ENCODE assay signal across 21 cellular contexts in the genomic region with DNA sequence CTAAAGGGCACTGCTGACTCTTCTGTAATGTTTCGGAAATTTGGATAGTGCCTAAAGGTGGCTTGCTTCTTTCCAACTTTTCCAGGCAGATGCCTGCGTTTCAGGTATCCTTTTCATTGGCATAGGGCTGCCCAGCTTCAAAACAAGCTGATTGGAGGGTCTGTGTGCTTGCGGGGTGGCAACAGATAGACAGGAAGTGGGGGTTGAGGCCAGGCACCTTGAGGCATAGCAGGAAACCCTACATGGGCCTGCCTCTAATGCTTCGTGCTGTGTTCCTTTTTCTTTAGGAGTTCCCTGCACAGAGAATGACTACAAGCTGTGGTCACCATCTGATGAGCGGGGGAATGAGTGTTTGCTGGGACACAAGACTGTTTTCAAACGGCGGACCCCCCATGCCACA.
DNase-seq lines count a peak whose midpoint lies in the region; ATAC-seq and TF ChIP-seq lines count a peak whose summit lies in the region.
"Had no signal": no experiment of that assay in that cellular context is flagged by ENCODE, and none has a peak within 500 bp of the region (broad histone marks: within the 10 kb centered on the region; RNA-seq: fewer than 3 reads in every experiment).

No MANE protein-coding gene starts in this region.

- peaks cover 38% of the 10 kb centered on the region for H3K36me3 Mint-ChIP-seq in activated CD8-positive, alpha-beta memory T cell treated with anti-CD3 and anti-CD28 coated beads, Interleukin-2, amount 10 ng/mL, durations not matched to agents 7 days and 5 days
- H3K36me3 Mint-ChIP-seq in activated naive CD4-positive, alpha-beta T cell treated with anti-CD3 and anti-CD28 coated beads, Interleukin-2, amount 10 ng/mL, durations not matched to agents 7 days and 5 days = peaks cover 73% of the 10 kb centered on the region
- H3K36me3 Mint-ChIP-seq in natural killer cell treated with Interleukin-12 subunit alpha and Interleukin-12 subunit beta and Interleukin-15 and Interleukin-18, amount 100 ng/mL, for 72 hours = peaks cover 16% of the 10 kb centered on the region
- peaks cover 23% of the 10 kb centered on the region for H3K36me3 Mint-ChIP-seq in type B pancreatic cell

- H3K27me3 ChIP-seq in breast epithelium = no peaks in the 10 kb centered on the region
- H3K27me3 ChIP-seq: SJSA1, tibial nerve had no signal

- in situ Hi-C loops in KBM-7 (cut with MboI; ENCODE audit: low pct_unique_long_range_greater_than_20kb, low sequenced_read_pairs) = no loop called here

- no peak overlapping the region for H3K4me3 ChIP-seq in breast epithelium
- H3K4me3 ChIP-seq: A549, SJSA1, smooth muscle cell, tibial nerve had no signal

- H3K4me1 Mint-ChIP-seq in activated CD8-positive, alpha-beta memory T cell treated with anti-CD3 and anti-CD28 coated beads, Interleukin-2, amount 10 ng/mL, durations not matched to agents 7 days and 5 days = peaks cover 29% of the 10 kb centered on the region
- H3K4me1 Mint-ChIP-seq in activated naive CD4-positive, alpha-beta T cell treated with anti-CD3 and anti-CD28 coated beads, Interleukin-2, amount 10 ng/mL, durations not matched to agents 7 days and 5 days = peaks cover 37% of the 10 kb centered on the region
- peaks cover 32 to 36% of the 10 kb centered on the region in 2 donors for H3K4me1 Mint-ChIP-seq in natural killer cell treated with Interleukin-12 subunit alpha and Interleukin-12 subunit beta and Interleukin-15 and Interleukin-18, amount 100 ng/mL, for 72 hours (ENCODE audit: low read depth in 2 of 2)
- H3K4me1 Mint-ChIP-seq in type B pancreatic cell (ENCODE audit: unreplicated experiment) = no peaks in the 10 kb centered on the region
- H3K4me1 Mint-ChIP-seq: neural crest cell had no signal

- H3K9me3 ChIP-seq in breast epithelium = no peaks in the 10 kb centered on the region
- H3K9me3 ChIP-seq: A549, SJSA1, tibial nerve had no signal

- no peak overlapping the region for H3K27ac ChIP-seq in breast epithelium
- H3K27ac ChIP-seq: A549, C4-2B, SJSA1, tibial nerve had no signal

- H3K4me3 Mint-ChIP-seq in activated CD8-positive, alpha-beta memory T cell treated with anti-CD3 and anti-CD28 coated beads, Interleukin-2, amount 10 ng/mL, durations not matched to agents 7 days and 5 days = no peak overlapping the region
- H3K4me3 Mint-ChIP-seq in activated naive CD4-positive, alpha-beta T cell treated with anti-CD3 and anti-CD28 coated beads, Interleukin-2, amount 10 ng/mL, durations not matched to agents 7 days and 5 days = no peak overlapping the region
- H3K4me3 Mint-ChIP-seq in natural killer cell treated with Interleukin-12 subunit alpha and Interleukin-12 subunit beta and Interleukin-15 and Interleukin-18, amount 100 ng/mL, for 72 hours = peak overlapping the region; percentile 1
- H3K4me3 Mint-ChIP-seq in type B pancreatic cell = no peak overlapping the region
- H3K4me3 Mint-ChIP-seq: neural crest cell had no signal

- H3K27me3 Mint-ChIP-seq in activated CD8-positive, alpha-beta memory T cell treated with anti-CD3 and anti-CD28 coated beads, Interleukin-2, amount 10 ng/mL, durations not matched to agents 7 days and 5 days = no peaks in the 10 kb centered on the region
- H3K27me3 Mint-ChIP-seq in activated naive CD4-positive, alpha-beta T cell treated with anti-CD3 and anti-CD28 coated beads, Interleukin-2, amount 10 ng/mL, durations not matched to agents 7 days and 5 days = no peaks in the 10 kb centered on the region
- no peaks in the 10 kb centered on the region for H3K27me3 Mint-ChIP-seq in natural killer cell treated with Interleukin-12 subunit alpha and Interleukin-12 subunit beta and Interleukin-15 and Interleukin-18, amount 100 ng/mL, for 72 hours
- no peaks in the 10 kb centered on the region for H3K27me3 Mint-ChIP-seq in type B pancreatic cell

- peak overlapping the region; percentile 38 for H3K27ac Mint-ChIP-seq in activated CD8-positive, alpha-beta memory T cell treated with anti-CD3 and anti-CD28 coated beads, Interleukin-2, amount 10 ng/mL, durations not matched to agents 7 days and 5 days
- H3K27ac Mint-ChIP-seq in activated naive CD4-positive, alpha-beta T cell treated with anti-CD3 and anti-CD28 coated beads, Interleukin-2, amount 10 ng/mL, durations not matched to agents 7 days and 5 days = peak overlapping the region; percentile 47
- peak overlapping the region; percentile 12 to 43 for H3K27ac Mint-ChIP-seq in natural killer cell treated with Interleukin-12 subunit alpha and Interleukin-12 subunit beta and Interleukin-15 and Interleukin-18, amount 100 ng/mL, for 72 hours
- H3K27ac Mint-ChIP-seq in type B pancreatic cell = no peak overlapping the region

- TF ChIP-seq CTCF in breast epithelium (IDR thresholded peaks at IDR 0.05) (no peak), type B pancreatic cell (conservative IDR thresholded peaks at IDR 0.05) (no peak)

- no peaks in the 10 kb centered on the region for H3K9me3 Mint-ChIP-seq in activated CD8-positive, alpha-beta memory T cell treated with anti-CD3 and anti-CD28 coated beads, Interleukin-2, amount 10 ng/mL, durations not matched to agents 7 days and 5 days (ENCODE audit: low read depth)
- H3K9me3 Mint-ChIP-seq in activated naive CD4-positive, alpha-beta T cell treated with anti-CD3 and anti-CD28 coated beads, Interleukin-2, amount 10 ng/mL, durations not matched to agents 7 days and 5 days = no peaks in the 10 kb centered on the region
- H3K9me3 Mint-ChIP-seq in natural killer cell treated with Interleukin-12 subunit alpha and Interleukin-12 subunit beta and Interleukin-15 and Interleukin-18, amount 100 ng/mL, for 72 hours = no peaks in the 10 kb centered on the region
- no peaks in the 10 kb centered on the region for H3K9me3 Mint-ChIP-seq in type B pancreatic cell
- H3K9me3 Mint-ChIP-seq: neural crest cell had no signal

- no peak for TF ChIP-seq POLR2A in breast epithelium (IDR thresholded peaks at IDR 0.05)

- DNase-seq in activated CD8-positive, alpha-beta memory T cell treated with anti-CD3 and anti-CD28 coated beads, Interleukin-2, amount 10 ng/mL, durations not matched to agents 7 days and 5 days = peak; percentile 67
- DNase-seq in activated CD8-positive, alpha-beta memory T cell treated with anti-CD3 and anti-CD28 coated beads, Interleukin-2, amount 50 U/mL, for 4 hours = no peak
- DNase-seq in KBM-7 = peak; percentile 33
- peak; percentile 50 for DNase-seq in activated naive CD4-positive, alpha-beta T cell treated with anti-CD3 and anti-CD28 coated beads, Interleukin-2, amount 10 ng/mL, durations not matched to agents 7 days and 5 days
- DNase-seq in natural killer cell treated with Interleukin-12 subunit alpha and Interleukin-12 subunit beta and Interleukin-15 and Interleukin-18, amount 100 ng/mL, for 72 hours (ENCODE audit: low spot score) = no peak
- no peak for DNase-seq in breast epithelium (ENCODE audit: low spot score in 2 of 2)
- no peak for DNase-seq in type B pancreatic cell (ENCODE audit: extremely low spot score, unreplicated experiment)
- DNase-seq in left lobe of liver (ENCODE audit: low spot score) = no peak
- DNase-seq: cortex of kidney, DMS79, foreskin fibroblast, hypothalamus, kidney glomerular epithelial cell, NCI-H1694 treated with DMSO at 0.1 percent for 48 hours, NCI-H2227 treated with DMSO at 0.1 percent for 48 hours had no signal

- CTCF ChIA-PET in activated CD8-positive, alpha-beta memory T cell treated with anti-CD3 and anti-CD28 coated beads, Interleukin-2, amount 10 ng/mL, durations not matched to agents 7 days and 5 days (lab: Charles Lee) = no interaction called here
- CTCF ChIA-PET in activated naive CD4-positive, alpha-beta T cell treated with anti-CD3 and anti-CD28 coated beads, Interleukin-2, amount 10 ng/mL, durations not matched to agents 7 days and 5 days (lab: Charles Lee) = interaction anchor here (1.4 kb wide), 1 partner anchor 46 kb away, joined by 4 read pairs; no protein-coding TSS in a partner anchor

- no peaks in the 10 kb centered on the region for H3K36me3 ChIP-seq in breast epithelium
- H3K36me3 ChIP-seq: SJSA1, tibial nerve had no signal

- intact Hi-C loops in breast epithelium (cut with DNase I; ENCODE audit: low total_unique reads) = no loop called here

- ATAC-seq in activated CD8-positive, alpha-beta memory T cell treated with anti-CD3 and anti-CD28 coated beads, Interleukin-2, amount 10 ng/mL, durations not matched to agents 7 days and 5 days = peak; percentile 75
- ATAC-seq in natural killer cell treated with Interleukin-12 subunit alpha and Interleukin-12 subunit beta and Interleukin-15 and Interleukin-18, amount 100 ng/mL, for 72 hours = peak; percentile 67 to 88
- no peak for ATAC-seq in left lobe of liver
- ATAC-seq: A549 had no signal

- H3K4me1 ChIP-seq in breast epithelium = no peaks in the 10 kb centered on the region
- H3K4me1 ChIP-seq: A549, SJSA1, tibial nerve had no signal

Comparison
In these comparisons a context has a peak if more than half of its experiments do, and no peak if none do; other contexts are left out.
1. DNase-seq: peak in activated CD8-positive, alpha-beta memory T cell treated with anti-CD3 and anti-CD28 coated beads, Interleukin-2, amount 10 ng/mL, durations not matched to agents 7 days and 5 days (single experiment), KBM-7 (single experiment) and activated naive CD4-positive, alpha-beta T cell treated with anti-CD3 and anti-CD28 coated beads, Interleukin-2, amount 10 ng/mL, durations not matched to agents 7 days and 5 days (single experiment); none in activated CD8-positive, alpha-beta memory T cell treated with anti-CD3 and anti-CD28 coated beads, Interleukin-2, amount 50 U/mL, for 4 hours (single experiment), natural killer cell treated with Interleukin-12 subunit alpha and Interleukin-12 subunit beta and Interleukin-15 and Interleukin-18, amount 100 ng/mL, for 72 hours (single experiment), breast epithelium (0 of 2), type B pancreatic cell (single experiment) and left lobe of liver (single experiment).